ENCODE assay signal across 11 cellular contexts in genomic region chr6:117549606-117550005, GRCh38. TPM values are rescaled to one million over a fixed set of nuclear protein-coding genes. Genes with fewer than 3 reads are reported as not detected.
DNase-seq lines count a peak whose midpoint lies in the region; ATAC-seq, FAIRE-seq and TF ChIP-seq lines count a peak whose summit lies in the region.
"Had no signal": no experiment of that assay in that cellular context is flagged by ENCODE, and none has a peak within 500 bp of the region (broad histone marks: within the 10 kb centered on the region; RNA-seq: fewer than 3 reads in every experiment).

No MANE protein-coding gene starts in this region.

- POLR2A ChIA-PET in T-cell (lab: Charles Lee): interaction anchor here in 1 of 2 donors (0.5 kb wide), 1 partner anchor 100 kb away, joined by 4 read pairs; no protein-coding TSS in a partner anchor
- POLR2A ChIA-PET in endothelial cell of umbilical vein (lab: Charles Lee): interaction anchor here (1.0 to 1.7 kb wide), 3 partner anchors 53 to 65 kb away, joined by 3 read pairs; partner anchors contain the start of gene GOPC

- no TSS peak for BruUV-seq in endothelial cell of umbilical vein (replicated peaks; lab: Mats Ljungman, UMichigan)

- no peaks in the 10 kb centered on the region for H3K9me3 Mint-ChIP-seq in activated T-cell treated with anti-CD3 and anti-CD28 coated beads, Interleukin-2, amount 50 U/mL, for 4 hours
- no peaks in the 10 kb centered on the region for H3K9me3 Mint-ChIP-seq in T-cell
- H3K9me3 Mint-ChIP-seq in stimulated activated naive B cell treated with anti-CD40 and anti-IgM and Interleukin-4, amounts not matched to agents 10 μg/mL and 1 μg/mL and 100 μg/mL, for 72 hours: no peaks in the 10 kb centered on the region

- H3K9me1 ChIP-seq in endothelial cell of umbilical vein (replicated peaks; ENCODE audit: control insufficient read depth, extremely low read depth, insufficient read depth, low read length): no peaks in the 10 kb centered on the region

- H3K4me1 Mint-ChIP-seq in activated T-cell treated with anti-CD3 and anti-CD28 coated beads, Interleukin-2, amount 50 U/mL, for 4 hours (ENCODE audit: low read depth): peaks cover 39% of the 10 kb centered on the region
- peaks cover 43 to 46% (median 44%) of the 10 kb centered on the region in 3 donors for H3K4me1 Mint-ChIP-seq in T-cell
- H3K4me1 Mint-ChIP-seq in stimulated activated naive B cell treated with anti-CD40 and anti-IgM and Interleukin-4, amounts not matched to agents 10 μg/mL and 1 μg/mL and 100 μg/mL, for 72 hours: peaks cover 8 to 13% of the 10 kb centered on the region in 2 donors

- H3K4me3 Mint-ChIP-seq in activated T-cell treated with anti-CD3 and anti-CD28 coated beads, Interleukin-2, amount 50 U/mL, for 4 hours: peak overlapping the region; percentile 78
- peak overlapping the region; percentile 82 to 86 (median 83) for H3K4me3 Mint-ChIP-seq in T-cell
- no peak overlapping the region for H3K4me3 Mint-ChIP-seq in stimulated activated naive B cell treated with anti-CD40 and anti-IgM and Interleukin-4, amounts not matched to agents 10 μg/mL and 1 μg/mL and 100 μg/mL, for 72 hours

- H4K20me1 ChIP-seq in endothelial cell of umbilical vein (replicated peaks; ENCODE audit: control insufficient read depth, extremely low read depth, insufficient read depth, low read length) (no peaks in the 10 kb centered on the region), smooth muscle cell (ENCODE audit: low read depth) (no peaks in the 10 kb centered on the region)

- peaks cover 9 to 12% of the 10 kb centered on the region in 2 experiments for H3K36me3 ChIP-seq in endothelial cell of umbilical vein (ENCODE audit: control insufficient read depth in 2 of 2, extremely low read depth in 1 of 2, insufficient read depth in 2 of 2, low read length in 2 of 2)
- no peaks in the 10 kb centered on the region for H3K36me3 ChIP-seq in smooth muscle cell (ENCODE audit: low read depth)

- no peaks in the 10 kb centered on the region for H3K36me3 Mint-ChIP-seq in activated T-cell treated with anti-CD3 and anti-CD28 coated beads, Interleukin-2, amount 50 U/mL, for 4 hours (ENCODE audit: insufficient read depth)
- H3K36me3 Mint-ChIP-seq in T-cell: no peaks in the 10 kb centered on the region
- no peaks in the 10 kb centered on the region for H3K36me3 Mint-ChIP-seq in stimulated activated naive B cell treated with anti-CD40 and anti-IgM and Interleukin-4, amounts not matched to agents 10 μg/mL and 1 μg/mL and 100 μg/mL, for 72 hours

- H3K27ac Mint-ChIP-seq in T-cell: peak overlapping the region; percentile 93 to 96
- no peak overlapping the region for H3K27ac Mint-ChIP-seq in stimulated activated naive B cell treated with anti-CD40 and anti-IgM and Interleukin-4, amounts not matched to agents 10 μg/mL and 1 μg/mL and 100 μg/mL, for 72 hours

- WGBS in smooth muscle cell (ENCODE audit: low lambda C conversion rate): 96% methylated on average over 4 of the region's 4 CpGs

- dilution Hi-C loops in endothelial cell of umbilical vein (cut with MboI; ENCODE audit: extremely low pct_ligation_motif_present, low sequenced_read_pairs): no loop called here

- H3F3A ChIP-seq in smooth muscle cell (ENCODE audit: low read depth): peaks cover 7% of the 10 kb centered on the region

- H3K9me3 ChIP-seq in endothelial cell of umbilical vein (replicated peaks; ENCODE audit: control insufficient read depth, insufficient read depth, low read length) (no peaks in the 10 kb centered on the region), smooth muscle cell (replicated peaks; ENCODE audit: low read depth) (no peaks in the 10 kb centered on the region)

- H3K4me3 ChIP-seq in endothelial cell of umbilical vein (replicated peaks in 1 of 3; ENCODE audit: insufficient read depth in 1 of 3, low read depth in 1 of 3, low read length in 3 of 3) (no peak overlapping the region), smooth muscle cell (no peak overlapping the region)

- peak overlapping the region; percentile 48 for H3K9ac ChIP-seq in endothelial cell of umbilical vein (replicated peaks; ENCODE audit: extremely low read depth, insufficient read depth, low read length)
- no peak overlapping the region for H3K9ac ChIP-seq in smooth muscle cell (ENCODE audit: low read depth)

- CTCF ChIA-PET in T-cell (lab: Charles Lee) (interaction anchor here (0.6 to 3.7 kb wide), 7 partner anchors 9 to 100 kb away, joined by 3 to 14 read pairs (median 8); partner anchors contain the start of gene DCBLD1 (in 1 of the 2)), endothelial cell of umbilical vein (lab: Charles Lee) (interaction anchor here (1.1 to 14.9 kb wide), 8 partner anchors 10 to 199 kb away, joined by 3 to 333 read pairs (median 6); partner anchors contain the start of gene DCBLD1)

- H3K4me1 ChIP-seq in endothelial cell of umbilical vein (ENCODE audit: control insufficient read depth, extremely low read depth, insufficient read depth, low read length) (peaks cover 49% of the 10 kb centered on the region), smooth muscle cell (ENCODE audit: low read depth) (peaks cover 19% of the 10 kb centered on the region)

- TF ChIP-seq CTCF in endothelial cell of umbilical vein (IDR thresholded peaks at IDR 0.05; ENCODE audit: extremely low read depth in 1 of 2, insufficient read depth in 1 of 2, low read depth in 1 of 2, low read length in 2 of 2): no peak
- no peak for TF ChIP-seq CTCF in smooth muscle cell (IDR thresholded peaks at IDR 0.05; ENCODE audit: borderline replicate concordance, insufficient read depth, poor library complexity, severe bottlenecking)

- H2AFZ ChIP-seq in endothelial cell of umbilical vein (ENCODE audit: low read depth, low read length): no peak overlapping the region
- no peak overlapping the region for H2AFZ ChIP-seq in smooth muscle cell (ENCODE audit: low read depth)

- TF ChIP-seq POLR2A in endothelial cell of umbilical vein (IDR thresholded peaks at IDR 0.05; ENCODE audit: low read depth, low read length): no peak

- peaks cover 2% of the 10 kb centered on the region for H3K27me3 Mint-ChIP-seq in activated T-cell treated with anti-CD3 and anti-CD28 coated beads, Interleukin-2, amount 50 U/mL, for 4 hours (ENCODE audit: low read depth)
- H3K27me3 Mint-ChIP-seq in T-cell: peaks cover 0 to 2% of the 10 kb centered on the region in 2 donors
- peaks cover 21 to 24% of the 10 kb centered on the region in 2 donors for H3K27me3 Mint-ChIP-seq in stimulated activated naive B cell treated with anti-CD40 and anti-IgM and Interleukin-4, amounts not matched to agents 10 μg/mL and 1 μg/mL and 100 μg/mL, for 72 hours

- peak overlapping the region; percentile 75 for H3K27ac ChIP-seq in endothelial cell of umbilical vein (ENCODE audit: insufficient read depth, low read depth, low read length)
- peak overlapping the region; percentile 71 for H3K27ac ChIP-seq in smooth muscle cell (ENCODE audit: low read depth)

- no peak for DNase-seq in activated T-cell treated with anti-CD3 and anti-CD28 coated beads, Interleukin-2, amount 50 U/mL, for 4 hours
- DNase-seq in activated T-cell treated with anti-CD3 and anti-CD28 coated beads for 4 hours (no peak), T-cell (peak in 13 of 34 experiments; percentile 5 to 39 (median 19)), endothelial cell of umbilical vein (ENCODE audit: low read depth, low spot score) (no peak), smooth muscle cell (lab: John Stamatoyannopoulos, UW; ENCODE audit: unreplicated experiment) (no peak), sciatic nerve (ENCODE audit: low spot score) (no peak), dermis blood vessel endothelial cell (no peak)
- no peak for DNase-seq in stimulated activated naive B cell treated with anti-CD40 and anti-IgM and Interleukin-4, amounts not matched to agents 10 μg/mL and 1 μg/mL and 100 μg/mL, for 72 hours
- DNase-seq: NCI-H1694; stimulated activated CD4-positive, alpha-beta T cell treated with anti-CD3 and anti-CD28 coated beads, Interleukin-12 subunit alpha, Interleukin-12 subunit beta, amount 100 ng/mL, for 4 hours; T-helper 9 cell had no signal

- intact Hi-C loops in endothelial cell of umbilical vein (cut with micrococcal nuclease): loop anchor here (1.0 kb wide), 4 partner anchors 51 to 126 kb away; partner anchors contain the start of gene NUS1
- intact Hi-C loops in sciatic nerve (cut with DNase I): no loop called here

- H3K4me2 ChIP-seq in endothelial cell of umbilical vein (ENCODE audit: insufficient read depth, low read length) (peak overlapping the region; percentile 60), smooth muscle cell (peak overlapping the region; percentile 35)

- ATAC-seq in activated T-cell treated with anti-CD3 and anti-CD28 coated beads, Interleukin-2, amount 50 U/mL, for 4 hours: no peak
- peak in 1 of 4 experiments; percentile 36 for ATAC-seq in T-cell (replicated peaks in 1 of 4)
- ATAC-seq in stimulated activated naive B cell treated with anti-CD40 and anti-IgM and Interleukin-4, amounts not matched to agents 10 μg/mL and 1 μg/mL and 100 μg/mL, for 72 hours (replicated peaks): no peak
- ATAC-seq in sciatic nerve: no peak

- H3K27me3 ChIP-seq in endothelial cell of umbilical vein (ENCODE audit: control insufficient read depth in 2 of 2, insufficient read depth in 2 of 2, low read length in 2 of 2) (no peaks in the 10 kb centered on the region), smooth muscle cell (ENCODE audit: low read depth) (no peaks in the 10 kb centered on the region)

- FAIRE-seq in endothelial cell of umbilical vein (lab: Jason Lieb, UNC): no peak

- H3K79me2 ChIP-seq in endothelial cell of umbilical vein (ENCODE audit: control insufficient read depth, insufficient read depth, low read length): peaks cover 8% of the 10 kb centered on the region
- no peaks in the 10 kb centered on the region for H3K79me2 ChIP-seq in smooth muscle cell (ENCODE audit: low read depth)

TF ChIP-seq in endothelial cell of umbilical vein, 7 proteins besides CTCF, POLR2A, EP300 and RAD21 (continues in another document):
- TF ChIP-seq GATA2 (IDR thresholded peaks at IDR 0.05; ENCODE audit: insufficient read depth, insufficient read length, low read depth, low read length): no peak
- TF ChIP-seq JUN (IDR thresholded peaks at IDR 0.05; ENCODE audit: borderline replicate concordance, insufficient read depth, insufficient read length, low read depth): no peak

RNA-seq across cellular contexts. Expression of gene GOPC, which starts 52.7 kb away (rescaled TPM):
- 10 to 100 TPM; 20.7 to 21.3 (median 20.9) TPM for total RNA-seq in activated T-cell treated with anti-CD3 and anti-CD28 coated beads, Interleukin-2, amount 50 U/mL, for 4 hours
- 10 to 100 TPM; 20.8 to 30.2 (median 27.5) TPM for total RNA-seq in T-cell
- 21.3 and 22.8 TPM in 2 replicates for total RNA-seq in endothelial cell of umbilical vein
- 5.8 and 7.8 TPM in 2 replicates for polyA plus RNA-seq in endothelial cell of umbilical vein
- 8.9 TPM in 2 replicates for polyA plus RNA-seq in endothelial cell of umbilical vein (2011; cell fraction: cytosol; rRNA removed)
- 16.9 and 23.3 TPM in 2 replicates for polyA plus RNA-seq in endothelial cell of umbilical vein (2011; cell fraction: nucleus; rRNA removed)
- polyA plus RNA-seq in endothelial cell of umbilical vein (2012): 18.2 and 22.8 TPM in 2 replicates
- polyA minus RNA-seq in endothelial cell of umbilical vein: 10.3 and 11.7 TPM in 2 replicates
- 9.5 TPM for polyA minus RNA-seq in endothelial cell of umbilical vein (2011; cell fraction: cytosol; rRNA and poly(A)+ RNA removed)
- 10.5 and 10.6 TPM in 2 replicates for polyA minus RNA-seq in endothelial cell of umbilical vein (2011; cell fraction: nucleus; rRNA and poly(A)+ RNA removed)
- total RNA-seq in smooth muscle cell: 73.7 and 77.6 TPM in 2 replicates
- polyA plus RNA-seq in smooth muscle cell: 26.5 and 38.3 TPM in 2 replicates
- 31.5 TPM for total RNA-seq in sciatic nerve
- total RNA-seq in dermis blood vessel endothelial cell: 41.7 and 44.7 TPM in 2 replicates

Comparison
In these comparisons a context has a peak if more than half of its experiments do, and no peak if none do; other contexts are left out.
1. H3K4me3 Mint-ChIP-seq: peak in activated T-cell treated with anti-CD3 and anti-CD28 coated beads, Interleukin-2, amount 50 U/mL, for 4 hours (single experiment) and T-cell (3 of 3); none in stimulated activated naive B cell treated with anti-CD40 and anti-IgM and Interleukin-4, amounts not matched to agents 10 μg/mL and 1 μg/mL and 100 μg/mL, for 72 hours (0 of 2).